Comparison of ENCODE assay signal across 20 cellular contexts in genomic region chr3:181696641-181697230, GRCh38. TPM values are rescaled to one million over a fixed set of nuclear protein-coding genes. Genes with fewer than 3 reads are reported as not detected.
DNase-seq lines count a peak whose midpoint lies in the region; ATAC-seq and TF ChIP-seq lines count a peak whose summit lies in the region.
"Had no signal": no experiment of that assay in that cellular context is flagged by ENCODE, and none has a peak within 500 bp of the region (broad histone marks: within the 10 kb centered on the region; RNA-seq: fewer than 3 reads in every experiment).

No MANE protein-coding gene starts in this region.

- no peak overlapping the region for H3K27ac ChIP-seq in KMS-11
- H3K27ac ChIP-seq in esophagus muscularis mucosa (replicated peaks in 1 of 4), result no peak overlapping the region
- no peak overlapping the region for H3K27ac ChIP-seq in left lung
- H3K27ac ChIP-seq: RWPE1, skin epidermis had no signal

- 0 out of 2 replicates have a peak overlapping the region, but pooled peaks have one; percentile 62 for H2AFZ ChIP-seq in KMS-11 (ENCODE audit: low read depth)

- ATAC-seq in left colon, result no peak
- no peak for ATAC-seq in left lung
- no peak for ATAC-seq in GM19324 (IDR thresholded peaks at IDR 0.05; ENCODE audit: low FRiP score, unreplicated experiment)

- DNase-seq in esophagus muscularis mucosa (ENCODE audit: extremely low spot score) (no peak), pons (ENCODE audit: low spot score) (peak; percentile 53), left colon (no peak), left lung (no peak), NCI-H2081 treated with DMSO at 0.1 percent for 48 hours (lab: John Stamatoyannopoulos, UW) (no peak)
- DNase-seq: activated CD4-positive, CD25-positive, alpha-beta regulatory T cell; activated effector memory CD4-positive, alpha-beta T cell treated with anti-CD3 and anti-CD28 coated beads, Interleukin-2, amount 50 U/mL, for 16 hours; BE2C; foreskin melanocyte; immature natural killer cell; midbrain; NCI-H2029 treated with DMSO at 0.1 percent for 48 hours; occipital lobe; stimulated activated naive CD4-positive, alpha-beta T cell had no signal

- no peak for TF ChIP-seq CTCF in KMS-11 (conservative IDR thresholded peaks at IDR 0.05; ENCODE audit: low read depth, low read length)
- TF ChIP-seq CTCF in esophagus muscularis mucosa (IDR thresholded peaks at IDR 0.05), result no peak
- TF ChIP-seq CTCF in left lung (IDR thresholded peaks at IDR 0.05), result no peak

- peak overlapping the region; percentile 74; the same call in 1 of the 2 replicates for H3K9ac ChIP-seq in ES-I3 (ENCODE audit: low read depth, low read length)
- no peak overlapping the region for H3K9ac ChIP-seq in KMS-11

- H3K9me3 ChIP-seq in ES-I3 (ENCODE audit: control insufficient read depth, insufficient read depth, low read length) (no peaks in the 10 kb centered on the region), esophagus muscularis mucosa (no peaks in the 10 kb centered on the region), left lung (no peaks in the 10 kb centered on the region)
- H3K9me3 ChIP-seq: BE2C had no signal

- H3K4me3 ChIP-seq in KMS-11 (IDR thresholded peaks at IDR 0.05; ENCODE audit: insufficient read depth, low read depth, low read length) (no peak overlapping the region), esophagus muscularis mucosa (peak overlapping the region in 3 of 4 donors; percentile 45 to 56 (median 50)), left lung (no peak overlapping the region)

- no peaks in the 10 kb centered on the region for H3K36me3 ChIP-seq in ES-I3 (ENCODE audit: insufficient read depth, low read length)
- no peaks in the 10 kb centered on the region for H3K36me3 ChIP-seq in KMS-11 (ENCODE audit: insufficient read depth)
- H3K36me3 ChIP-seq in esophagus muscularis mucosa, result no peaks in the 10 kb centered on the region
- no peaks in the 10 kb centered on the region for H3K36me3 ChIP-seq in left lung
- H3K36me3 ChIP-seq: BE2C had no signal

- WGBS in esophagus muscularis mucosa, result 44% methylated on average over 10 of the region's 10 CpGs

- no peak for TF ChIP-seq POLR2A in esophagus muscularis mucosa (IDR thresholded peaks at IDR 0.05; ENCODE audit: low read depth)

- H3K4me1 ChIP-seq in ES-I3 (ENCODE audit: insufficient read depth, low read length) (peaks cover 9% of the 10 kb centered on the region), KMS-11 (ENCODE audit: low read depth, poor library complexity, severe bottlenecking) (peaks cover 9% of the 10 kb centered on the region), esophagus muscularis mucosa (peaks cover 23 to 29% (median 27%) of the 10 kb centered on the region in 4 donors), left lung (peaks cover 13 to 17% of the 10 kb centered on the region in 2 donors)
- H3K4me1 ChIP-seq: BE2C had no signal

- H3K27me3 ChIP-seq in KMS-11 (ENCODE audit: insufficient read depth, low read depth) (no peaks in the 10 kb centered on the region), esophagus muscularis mucosa (peaks cover 0 to 71% (median 64%) of the 10 kb centered on the region in 4 donors), left lung (peaks cover 60 to 95% of the 10 kb centered on the region in 2 donors)
- H3K27me3 ChIP-seq: BE2C had no signal

- no peaks in the 10 kb centered on the region for H4K20me1 ChIP-seq in KMS-11 (ENCODE audit: insufficient read depth)

- intact Hi-C loops in esophagus muscularis mucosa (cut with DNase I) (no loop called here), left colon (cut with DNase I, micrococcal nuclease) (no loop called here), left lung (cut with DNase I) (no loop called here)

- H3K79me2 ChIP-seq in KMS-11 (ENCODE audit: insufficient read depth, low read depth), result no peaks in the 10 kb centered on the region

- H3K4me2 ChIP-seq in KMS-11, result 0 out of 2 replicates have a peak overlapping the region, but pooled peaks have one; percentile 31

- TF ChIP-seq EP300 in esophagus muscularis mucosa (IDR thresholded peaks at IDR 0.05), result no peak

RNA-seq across cellular contexts. Expression of gene SOX2, which starts 15.0 kb away (rescaled TPM):
- total RNA-seq in esophagus muscularis mucosa, result 1 to 10 TPM; 2.5 to 7.3 (median 4.0) TPM
- total RNA-seq in left colon, result under 1 TPM; 0.21 to 0.42 TPM
- 1 to 10 TPM in 1 of 2 donors, not detected in 1; 2.4 TPM for total RNA-seq in left lung
- total RNA-seq: activated CD8-positive, alpha-beta memory T cell treated with anti-CD3 and anti-CD28 coated beads for 36 hours had no signal

Comparison
In these comparisons a context has a peak if more than half of its experiments do, and no peak if none do; other contexts are left out.
1. H3K4me3 ChIP-seq: peak in esophagus muscularis mucosa (3 of 4); none in KMS-11 (single experiment) and left lung (0 of 2).